15 cellular contexts compared by ENCODE assay signal in genomic region chr22:23411739-23412138, GRCh38.
DNase-seq lines count a peak whose midpoint lies in the region; ATAC-seq and TF ChIP-seq lines count a peak whose summit lies in the region.
"Had no signal": no experiment of that assay in that cellular context is flagged by ENCODE, and none has a peak within 500 bp of the region (broad histone marks: within the 10 kb centered on the region; RNA-seq: fewer than 3 reads in every experiment).

No MANE protein-coding gene starts in this region.

- TF ChIP-seq CTCF in Caco-2 (IDR thresholded peaks at IDR 0.05; ENCODE audit: insufficient read depth in 1 of 2, low read depth in 1 of 2, low read length in 1 of 2, severe bottlenecking in 1 of 2, unreplicated experiment in 1 of 2), result no peak

- no peaks in the 10 kb centered on the region for H3K27me3 ChIP-seq in Caco-2 (replicated peaks; ENCODE audit: control insufficient read depth, insufficient read depth, low read length)

- intact Hi-C loops in Caco-2 (cut with micrococcal nuclease; ENCODE audit: unreplicated experiment), result no loop called here

- POLR2A ChIA-PET in Caco-2 (lab: Charles Lee), result no interaction called here

- H3K9me3 ChIP-seq in Caco-2, result no peaks in the 10 kb centered on the region

- H3K9me3 Mint-ChIP-seq in stimulated activated naive CD8-positive, alpha-beta T cell treated with anti-CD3 and anti-CD28 coated beads, Interleukin-15, amount 100 ng/mL, for 72 hours, result no peaks in the 10 kb centered on the region
- H3K9me3 Mint-ChIP-seq in memory B cell (no peaks in the 10 kb centered on the region), Caco-2 (ENCODE audit: unreplicated experiment) (no peaks in the 10 kb centered on the region)
- H3K9me3 Mint-ChIP-seq: CD14-positive monocyte, HFFc6 had no signal

- DNase-seq in stimulated activated naive CD8-positive, alpha-beta T cell treated with anti-CD3 and anti-CD28 coated beads, Interleukin-15, amount 100 ng/mL, for 72 hours, result no peak
- DNase-seq in stimulated activated naive CD8-positive, alpha-beta T cell treated with anti-CD3 and anti-CD28 coated beads, Interleukin-15, Interleukin-2, amounts not matched to agents 100 U/mL and 50 U/mL, for 24 hours, result no peak
- peak; percentile 76 for DNase-seq in Jurkat, Clone E6-1 (ENCODE audit: low read depth, low spot score)
- DNase-seq in memory B cell (ENCODE audit: low spot score in 2 of 2) (no peak), Caco-2 (no peak)
- DNase-seq: ACHN, Calu3, DMS 273 treated with DMSO at 0.1 percent for 48 hours, HCEC 1CT, HFFc6, KBM-7 had no signal

- peak overlapping the region; percentile 12 to 75 for H3K27ac Mint-ChIP-seq in stimulated activated naive CD8-positive, alpha-beta T cell treated with anti-CD3 and anti-CD28 coated beads, Interleukin-15, amount 100 ng/mL, for 72 hours
- H3K27ac Mint-ChIP-seq in memory B cell (peak overlapping the region; percentile 58), Caco-2 (ENCODE audit: unreplicated experiment) (no peak overlapping the region)
- H3K27ac Mint-ChIP-seq: CD14-positive monocyte, HFFc6 had no signal

- H3K4me3 Mint-ChIP-seq in stimulated activated naive CD8-positive, alpha-beta T cell treated with anti-CD3 and anti-CD28 coated beads, Interleukin-15, amount 100 ng/mL, for 72 hours, result no peak overlapping the region
- H3K4me3 Mint-ChIP-seq in memory B cell, result no peak overlapping the region
- H3K4me3 Mint-ChIP-seq in Caco-2 (ENCODE audit: unreplicated experiment), result no peak overlapping the region
- H3K4me3 Mint-ChIP-seq: CD14-positive monocyte, HFFc6 had no signal

- H3K4me3 ChIP-seq in Jurkat, Clone E6-1 (ENCODE audit: low read length), result no peak overlapping the region
- H3K4me3 ChIP-seq in Caco-2 (ENCODE audit: low read depth, low read length), result no peak overlapping the region

- H3K36me3 ChIP-seq in Caco-2 (ENCODE audit: control insufficient read depth, insufficient read depth, low read length), result no peaks in the 10 kb centered on the region

- no peaks in the 10 kb centered on the region for H3K4me1 ChIP-seq in Caco-2

- H3K36me3 Mint-ChIP-seq in memory B cell, result no peaks in the 10 kb centered on the region
- H3K36me3 Mint-ChIP-seq in Caco-2 (ENCODE audit: insufficient read depth, unreplicated experiment), result no peaks in the 10 kb centered on the region
- H3K36me3 Mint-ChIP-seq: CD14-positive monocyte had no signal

- ATAC-seq in stimulated activated naive CD8-positive, alpha-beta T cell treated with anti-CD3 and anti-CD28 coated beads, Interleukin-15, amount 100 ng/mL, for 72 hours, result no peak
- ATAC-seq in stimulated activated naive CD8-positive, alpha-beta T cell treated with anti-CD3 and anti-CD28 coated beads, Interleukin-15, Interleukin-2, amounts not matched to agents 100 U/mL and 50 U/mL, for 24 hours, result no peak
- ATAC-seq in memory B cell (ENCODE audit: low read depth) (no peak), GM21526 (IDR thresholded peaks at IDR 0.05; ENCODE audit: low FRiP score, unreplicated experiment) (no peak), HG03457 (IDR thresholded peaks at IDR 0.05; ENCODE audit: unreplicated experiment) (no peak), GM18907 (IDR thresholded peaks at IDR 0.05; ENCODE audit: unreplicated experiment) (no peak)

- H3K4me1 Mint-ChIP-seq in stimulated activated naive CD8-positive, alpha-beta T cell treated with anti-CD3 and anti-CD28 coated beads, Interleukin-15, amount 100 ng/mL, for 72 hours, result peaks cover 5% of the 10 kb centered on the region
- H3K4me1 Mint-ChIP-seq in memory B cell (peaks cover 3% of the 10 kb centered on the region), Caco-2 (ENCODE audit: low read depth, unreplicated experiment) (no peaks in the 10 kb centered on the region)
- H3K4me1 Mint-ChIP-seq: CD14-positive monocyte had no signal

- CTCF ChIA-PET in Caco-2 (lab: Charles Lee), result interaction anchor here (1.2 kb wide), 1 partner anchor 26 kb away, joined by 3 read pairs; no protein-coding TSS in a partner anchor

- BruUV-seq in Caco-2 (replicated peaks; lab: Mats Ljungman, UMichigan), result no TSS peak

- H3K27me3 Mint-ChIP-seq in stimulated activated naive CD8-positive, alpha-beta T cell treated with anti-CD3 and anti-CD28 coated beads, Interleukin-15, amount 100 ng/mL, for 72 hours, result no peaks in the 10 kb centered on the region
- H3K27me3 Mint-ChIP-seq in memory B cell, result peaks cover 2% of the 10 kb centered on the region
- no peaks in the 10 kb centered on the region for H3K27me3 Mint-ChIP-seq in Caco-2 (ENCODE audit: insufficient read depth, unreplicated experiment)
